8 cellular contexts compared by ENCODE assay signal in the genomic region with DNA sequence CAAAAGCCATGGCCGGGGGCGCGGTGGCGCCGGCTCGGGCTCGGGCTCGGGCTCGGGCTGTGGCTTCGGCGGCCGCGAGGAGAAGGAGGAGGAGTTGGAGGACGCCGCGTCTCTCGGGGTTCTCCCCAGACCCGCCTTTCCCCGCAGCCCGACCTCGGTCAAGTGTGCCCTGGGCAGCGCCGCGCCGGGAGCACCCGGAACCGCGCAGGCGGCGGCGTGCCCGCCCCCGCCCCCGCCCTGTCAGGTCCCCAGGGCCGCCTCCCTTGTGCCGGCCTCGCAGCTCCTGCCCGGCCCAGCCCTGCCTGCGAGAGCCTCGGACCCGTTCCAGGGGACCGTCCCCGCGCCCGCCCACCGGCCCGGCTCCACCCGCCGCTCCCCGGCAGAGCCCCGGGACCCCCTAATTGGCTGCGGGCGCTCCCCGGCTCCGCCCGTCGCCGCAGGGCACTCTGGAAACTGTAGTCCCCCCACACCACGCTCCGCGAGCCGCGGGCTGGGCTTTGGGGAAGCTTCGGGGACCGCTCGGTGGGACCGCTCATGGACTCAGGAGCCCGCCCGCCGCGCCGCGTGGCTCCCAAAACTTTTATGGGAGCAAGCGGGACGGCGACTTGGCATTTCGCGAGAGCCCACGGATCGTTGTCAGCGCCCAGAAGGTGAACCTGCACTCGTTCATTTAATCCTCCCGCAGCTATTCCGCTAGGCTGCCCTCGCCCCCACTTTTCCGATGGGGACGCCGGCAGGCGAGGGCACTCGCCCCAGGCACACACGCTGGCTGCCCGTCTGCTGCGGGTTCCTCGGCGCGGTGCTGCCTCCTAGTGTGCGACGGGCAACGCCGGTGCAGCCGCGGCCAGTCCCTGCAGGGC. TPM values are rescaled to one million over a fixed set of nuclear protein-coding genes. Genes with fewer than 3 reads are reported as not detected.
A peak's percentile ranks its signal among the peaks of the same experiment; 100 is the strongest.
DNase-seq lines count a peak whose midpoint lies in the region; ATAC-seq, FAIRE-seq and TF ChIP-seq lines count a peak whose summit lies in the region.

A gene (minus strand): TSS at position 192 of the 860 bp plus-strand sequence. CDS start 182 bp downstream, at position 10.

- H3K36me3 ChIP-seq in adipocyte (ENCODE audit: control insufficient read depth, insufficient read depth, low read length, severe bottlenecking) (peaks cover 8% of the 10 kb centered on the region), transverse colon (no peaks in the 10 kb centered on the region)

- peaks cover 20% of the 10 kb centered on the region for H3K4me1 ChIP-seq in adipocyte (ENCODE audit: control insufficient read depth, insufficient read depth, low read length)
- H3K4me1 ChIP-seq in transverse colon: peaks cover 6 to 27% (median 14%) of the 10 kb centered on the region in 4 donors

- peak within 1 kb of the TSS; percentile 92 to 97 (median 96) for H3K27ac ChIP-seq in transverse colon

- peak within 1 kb of the TSS; percentile 93 for H3K9ac ChIP-seq in adipocyte (ENCODE audit: low read length)

- WGBS in transverse colon (ENCODE audit: low coverage in 1 of 2), 2 donors: 0% methylated on average over 35 of the region's 102 CpGs; no CpG with 5 or more reads in 1 of the 2 donors

- peak within 1 kb of the TSS; percentile 92 for H3K4me3 ChIP-seq in adipocyte (ENCODE audit: low read length)
- H3K4me3 ChIP-seq in transverse colon: peak within 1 kb of the TSS; percentile 62 to 86 (median 76)

- TF ChIP-seq CTCF in transverse colon (IDR thresholded peaks at IDR 0.05): peak; percentile 82 to 92 (median 89)

- in situ Hi-C loops in transverse colon (cut with MboI; ENCODE audit: low pct_ligation_motif_present in 1 of 4, low pct_unique_long_range_greater_than_20kb in 1 of 4, low sequenced_read_pairs in 3 of 4): loop anchor here in 1 of 4 donors (5.0 kb wide), 1 partner anchor 76 kb away; no protein-coding TSS in a partner anchor

- intact Hi-C loops in cardiac septum (cut with DNase I): loop anchor here (1.0 to 10.0 kb wide), 5 partner anchors 81 to 276 kb away; a partner anchor contains a TSS
- intact Hi-C loops in transverse colon (cut with DNase I; ENCODE audit: low total_unique reads): loop anchor here (5.0 kb wide), 2 partner anchors 81 to 104 kb away; no protein-coding TSS in a partner anchor

- peak; percentile 92 for FAIRE-seq in GM12891 (lab: Jason Lieb, UNC)

- peak; percentile 75 for ATAC-seq in HG02763 (IDR thresholded peaks at IDR 0.05; ENCODE audit: unreplicated experiment)

- TF ChIP-seq POLR2A in GM12891 (IDR thresholded peaks at IDR 0.05; ENCODE audit: low read depth, low read length) (no peak), transverse colon (IDR thresholded peaks at IDR 0.05) (peak; percentile 80)

- H3K9me3 ChIP-seq in adipocyte (ENCODE audit: control insufficient read depth, low read length): no peaks in the 10 kb centered on the region
- no peaks in the 10 kb centered on the region for H3K9me3 ChIP-seq in transverse colon

- H3K27me3 ChIP-seq in adipocyte (replicated peaks; ENCODE audit: control insufficient read depth, insufficient read depth, low read length) (no peaks in the 10 kb centered on the region), transverse colon (no peaks in the 10 kb centered on the region)

- TF ChIP-seq EP300 in transverse colon (IDR thresholded peaks at IDR 0.05; ENCODE audit: low read depth): no peak

- DNase-seq in GM12891 (ENCODE audit: insufficient read length, low spot score): peak; percentile 94
- peak; percentile 43 for DNase-seq in NCI-H128 (lab: John Stamatoyannopoulos, UW; ENCODE audit: unreplicated experiment)
- DNase-seq in T follicular helper cell (ENCODE audit: low read depth): peak; percentile 86
- peak; percentile 97 for DNase-seq in adipocyte (ENCODE audit: low read depth)
- peak; percentile 95 for DNase-seq in cardiac septum (ENCODE audit: low spot score)
- peak; percentile 92 for DNase-seq in pons (ENCODE audit: low spot score)
- peak; percentile 94 for DNase-seq in transverse colon

TF ChIP-seq in GM12891, 5 proteins besides CTCF, POLR2A, EP300 and RAD21:
- TF ChIP-seq TAF1 (IDR thresholded peaks at IDR 0.05; ENCODE audit: low read depth, low read length) (0 out of 2 replicates have a peak, but pooled peaks have one; percentile 7), POU2F2 (IDR thresholded peaks at IDR 0.05; ENCODE audit: low read depth, low read length) (no peak)
TF ChIP-seq in GM12891: peak in this region for 1.

RNA-seq across cellular contexts. Expression of the gene that starts here (rescaled TPM):
- 42.9 TPM for polyA plus RNA-seq in GM12891 (2012; ENCODE audit: low read depth, missing spikeins)
- total RNA-seq in cardiac septum: 12.1 TPM
- total RNA-seq in transverse colon: 100 to 1,000 TPM in 1 of 4 donors, 10 to 100 TPM in 3; 21.2 to 207 (median 49.3) TPM

Comparison
In these comparisons a context has a peak if more than half of its experiments do, and no peak if none do; other contexts are left out.
1. Peak in every context shown above with its lines: DNase-seq, ATAC-seq, H3K4me3 ChIP-seq and H3K27ac ChIP-seq.
2. DNase-seq: peak in every context shown above with its lines; median percentile 97 in adipocyte; 95 in cardiac septum; 94 in GM12891; 94 in transverse colon; 92 in pons; 86 in T follicular helper cell; 43 in NCI-H128.